20 cellular contexts compared by ENCODE assay signal in genomic region chr5:82534891-82535395, GRCh38.
"Had no signal": no experiment of that assay in that cellular context is flagged by ENCODE, and none has a peak within 500 bp of the region (broad histone marks: within the 10 kb centered on the region; RNA-seq: fewer than 3 reads in every experiment).

No MANE protein-coding gene starts in this region.

- H3K4me1 ChIP-seq: SJCRH30 had no signal

- H3K9ac ChIP-seq: KMS-11 had no signal

- H3K36me3 ChIP-seq: SJCRH30 had no signal

- H3K4me3 ChIP-seq: K562, SJCRH30 had no signal

- H3K9me3 ChIP-seq: SJCRH30 had no signal

- H3K27me3 ChIP-seq: SJCRH30 had no signal

- ATAC-seq: K562, Panc1, PC-3, Right ventricle myocardium inferior had no signal

- DNase-seq: Kasumi-1, MM.1S, NCI-H1092 treated with DMSO at 0.1 percent for 48 hours, NCI-H1436, NCI-H187, NCI-H2029, NCI-H2081 treated with DMSO at 0.1 percent for 48 hours, NCI-H2171 treated with DMSO at 0.1 percent for 48 hours, NCI-H510A, NCI-H524 treated with DMSO at 0.1 percent for 48 hours, NCI-H69, NCI-H774, PC-3, SHP77 treated with DMSO at 0.1 percent for 48 hours, SJCRH30 had no signal

- H3K27ac ChIP-seq: HL-60, KMS-11, SJCRH30 had no signal

- H3K4me2 ChIP-seq: KMS-11 had no signal
